27 cellular contexts compared by ENCODE assay signal in genomic region chr9:72491242-72491641, GRCh38. TPM values are rescaled to one million over a fixed set of nuclear protein-coding genes. Genes with fewer than 3 reads are reported as not detected.
"Had no signal": no experiment of that assay in that cellular context is flagged by ENCODE, and none has a peak within 500 bp of the region (broad histone marks: within the 10 kb centered on the region; RNA-seq: fewer than 3 reads in every experiment).

No MANE protein-coding gene starts in this region.

- H3K36me3 ChIP-seq: MG63, SJSA1 had no signal

- H3K9me3 ChIP-seq: MG63, SJSA1 had no signal

- H3K4me2 ChIP-seq: PC-9 had no signal

- H3K27ac ChIP-seq: PC-9, SJSA1, SK-N-MC had no signal

- H3K27me3 ChIP-seq: MG63, SJSA1 had no signal

- H3K4me3 ChIP-seq: MG63, PC-9, SJSA1, SK-N-MC had no signal

- H2AFZ ChIP-seq: PC-9 had no signal

- H3K4me1 ChIP-seq: SJSA1 had no signal

- DNase-seq: Karpas-422; KG1; MG63; NCI-H1092; NCI-H1105 treated with DMSO at 0.1 percent for 48 hours; NCI-H1417 treated with DMSO at 0.1 percent for 48 hours; NCI-H146; NCI-H1694 treated with DMSO at 0.1 percent for 48 hours; NCI-H2029; NCI-H2081 treated with DMSO at 0.1 percent for 48 hours; NCI-H2171; NCI-H226; NCI-H446; NCI-H510A; NCI-H524 treated with DMSO at 0.1 percent for 48 hours; NCI-H69; NCI-H774; NK-92 treated with Interleukin-12 subunit alpha and Interleukin-12 subunit beta, amount 100 ng/mL, for 24 hours; OCI-M1; PC-9; Right ventricle myocardium superior; RPMI8226; SIG-M5; T-helper 1 cell had no signal

- FAIRE-seq: RCC 7860 had no signal

RNA-seq across cellular contexts. Expression of gene TMC1, which starts 30.2 kb away (rescaled TPM):
- total RNA-seq: Right ventricle myocardium superior had no signal
